In genomic region chr6:138817799-138818198, GRCh38 we compare ENCODE assay signal across 8 cellular contexts.
A peak's percentile ranks its signal among the peaks of the same experiment; 100 is the strongest.
DNase-seq lines count a peak whose midpoint lies in the region; ATAC-seq and TF ChIP-seq lines count a peak whose summit lies in the region.

No MANE protein-coding gene starts in this region.

- H3K27ac Mint-ChIP-seq in nephron progenitor cell, result peak overlapping the region; percentile 9

- no peak overlapping the region for H3K4me3 Mint-ChIP-seq in nephron progenitor cell

- H3K4me3 ChIP-seq in choroid plexus epithelial cell (ENCODE audit: low read depth, low read length), result no peak overlapping the region

- H3K9me3 Mint-ChIP-seq in nephron progenitor cell, result no peaks in the 10 kb centered on the region

- ATAC-seq in HG03342 (IDR thresholded peaks at IDR 0.05; ENCODE audit: unreplicated experiment) (no peak), HG02970 (IDR thresholded peaks at IDR 0.05; ENCODE audit: low FRiP score, unreplicated experiment) (no peak)

- TF ChIP-seq CTCF in choroid plexus epithelial cell (conservative IDR thresholded peaks at IDR 0.05; ENCODE audit: low read depth, low read length), result no peak
- TF ChIP-seq CTCF in nephron progenitor cell (IDR thresholded peaks at IDR 0.05), result no peak

- peaks cover 3% of the 10 kb centered on the region for H3K27me3 Mint-ChIP-seq in nephron progenitor cell (ENCODE audit: low read depth, poor library complexity)

- peak; percentile 33 for DNase-seq in activated CD4-positive, alpha-beta T cell treated with anti-CD3 and anti-CD28 coated beads for 48 hours
- no peak for DNase-seq in activated CD4-positive, alpha-beta T cell treated with anti-CD3 and anti-CD28 coated beads for 1 hour
- DNase-seq in NCI-H2029 treated with DMSO at 0.1 percent for 48 hours (lab: John Stamatoyannopoulos, UW) (peak; percentile 31), choroid plexus epithelial cell (ENCODE audit: low read depth) (peak; percentile 95), nephron progenitor cell (peak; percentile 4), T1000 (lab: John Stamatoyannopoulos, UW) (no peak)

- H3K36me3 Mint-ChIP-seq in nephron progenitor cell (ENCODE audit: low read depth), result no peaks in the 10 kb centered on the region

- H3K4me1 Mint-ChIP-seq in nephron progenitor cell, result peaks cover 46% of the 10 kb centered on the region

Comparison
In these comparisons a context has a peak if more than half of its experiments do, and no peak if none do; other contexts are left out.
1. DNase-seq: peak in activated CD4-positive, alpha-beta T cell treated with anti-CD3 and anti-CD28 coated beads for 48 hours (single experiment), NCI-H2029 treated with DMSO at 0.1 percent for 48 hours (single experiment), choroid plexus epithelial cell (single experiment) and nephron progenitor cell (single experiment); none in activated CD4-positive, alpha-beta T cell treated with anti-CD3 and anti-CD28 coated beads for 1 hour (single experiment) and T1000 (single experiment).